In genomic region chr17:79899584-79899983, GRCh38 we compare ENCODE assay signal across 38 cellular contexts.
"Had no signal": no experiment of that assay in that cellular context is flagged by ENCODE, and none has a peak within 500 bp of the region (broad histone marks: within the 10 kb centered on the region; RNA-seq: fewer than 3 reads in every experiment).

No MANE protein-coding gene starts in this region.

- ATAC-seq: activated CD8-positive, alpha-beta T cell treated with anti-CD3 and anti-CD28 coated beads for 36 hours; activated naive CD8-positive, alpha-beta T cell treated with anti-CD3 and anti-CD28 coated beads, Interleukin-2, amount 50 U/mL, for 24 hours; activated T-cell treated with anti-CD3 and anti-CD28 coated beads, Interleukin-2, amount 50 U/mL, for 4 hours; activated T-cell treated with anti-CD3 and anti-CD28 coated beads, Interleukin-2, amount 50 U/mL, for 72 hours; activated T-helper 17 cell treated with anti-CD3 and anti-CD28 coated beads, Interleukin-2, amount 50 U/mL, for 72 hours had no signal

- H3K4me3 ChIP-seq: ascending aorta, cardiac muscle cell had no signal

- FAIRE-seq: bronchial epithelial cell, TTC549 had no signal

- H3K9me3 Mint-ChIP-seq: activated CD4-positive, alpha-beta T cell treated with anti-CD3 and anti-CD28 coated beads, Interleukin-2, amount 10 ng/mL, durations not matched to agents 24 days and 14 days; activated naive CD4-positive, alpha-beta T cell treated with anti-CD3 and anti-CD28 coated beads for 36 hours; activated naive CD8-positive, alpha-beta T cell treated with anti-CD3 and anti-CD28 coated beads, Interleukin-2, amount 10 ng/mL, durations not matched to agents 7 days and 5 days; activated naive CD8-positive, alpha-beta T cell treated with anti-CD3 and anti-CD28 coated beads, Interleukin-2, amount 50 U/mL, for 24 hours; activated T-cell treated with anti-CD3 and anti-CD28 coated beads, Interleukin-2, amount 50 U/mL, for 4 hours; activated T-cell treated with anti-CD3 and anti-CD28 coated beads, Interleukin-2, amount 50 U/mL, for 72 hours; activated T-helper 1 cell treated with anti-CD3 and anti-CD28 coated beads, Interleukin-12 subunit alpha, Interleukin-12 subunit beta, Interleukin-2, Interleukin-4 antibody, amounts not matched to agents 30 ng/mL and 10 ng/mL and 1 ng/mL, durations not matched to agents 14 hours and 24 hours and 36 hours; activated T-helper 17 cell treated with anti-CD3 and anti-CD28 coated beads, Interleukin-2, amount 50 U/mL, for 72 hours; central memory CD8-positive, alpha-beta T cell; T-helper 1 cell treated with Interleukin-12 subunit alpha and Interleukin-12 subunit beta and Interleukin-4 antibody, amounts not matched to agents 30 μg/mL and 1 μg/mL, for 36 hours; T-helper 2 cell treated with Interferon-gamma antibody and Interleukin-4, amounts not matched to agents 5 μg/mL and 100 μg/mL, for 36 hours had no signal

- H3K4me1 Mint-ChIP-seq: activated B cell treated with CpG ODN at 0.5 μM for 24 hours; activated CD4-positive, alpha-beta T cell treated with anti-CD3 and anti-CD28 coated beads, Interleukin-2, amount 10 ng/mL, durations not matched to agents 24 days and 14 days; activated naive CD8-positive, alpha-beta T cell treated with anti-CD3 and anti-CD28 coated beads, Interleukin-2, amount 10 ng/mL, durations not matched to agents 7 days and 5 days; activated naive CD8-positive, alpha-beta T cell treated with anti-CD3 and anti-CD28 coated beads, Interleukin-2, amount 50 U/mL, for 24 hours; activated T-helper 17 cell treated with anti-CD3 and anti-CD28 coated beads, Interleukin-2, amount 50 U/mL, for 72 hours; brain; central memory CD8-positive, alpha-beta T cell had no signal

- H3K4me1 ChIP-seq: ascending aorta had no signal

- H3K27ac Mint-ChIP-seq: activated CD4-positive, alpha-beta memory T cell treated with anti-CD3 and anti-CD28 coated beads for 36 hours; activated CD4-positive, alpha-beta T cell treated with anti-CD3 and anti-CD28 coated beads, Interleukin-2, amount 10 ng/mL, durations not matched to agents 24 days and 14 days; activated CD8-positive, alpha-beta T cell treated with anti-CD3 and anti-CD28 coated beads for 36 hours; activated naive CD4-positive, alpha-beta T cell treated with anti-CD3 and anti-CD28 coated beads for 36 hours; activated naive CD8-positive, alpha-beta T cell; activated naive CD8-positive, alpha-beta T cell treated with anti-CD3 and anti-CD28 coated beads, Interleukin-2, amount 10 ng/mL, durations not matched to agents 7 days and 5 days; activated naive CD8-positive, alpha-beta T cell treated with anti-CD3 and anti-CD28 coated beads, Interleukin-2, amount 50 U/mL, for 24 hours; activated T-cell treated with anti-CD3 and anti-CD28 coated beads, Interleukin-2, amount 50 U/mL, for 72 hours; activated T-helper 1 cell treated with anti-CD3 and anti-CD28 coated beads, Interleukin-12 subunit alpha, Interleukin-12 subunit beta, Interleukin-2, Interleukin-4 antibody, amounts not matched to agents 30 ng/mL and 10 ng/mL and 1 ng/mL, durations not matched to agents 14 hours and 24 hours and 36 hours; activated T-helper 17 cell treated with anti-CD3 and anti-CD28 coated beads, Interleukin-2, amount 50 U/mL, for 72 hours; brain; T-helper 1 cell treated with Interleukin-12 subunit alpha and Interleukin-12 subunit beta and Interleukin-4 antibody, amounts not matched to agents 30 μg/mL and 1 μg/mL, for 36 hours; T-helper 2 cell treated with Interferon-gamma antibody and Interleukin-4, amounts not matched to agents 5 μg/mL and 100 μg/mL, for 36 hours had no signal

- DNase-seq: activated B cell treated with CpG ODN at 0.5 μM for 24 hours; activated CD4-positive, alpha-beta memory T cell treated with anti-CD3 and anti-CD28 coated beads for 36 hours; activated CD4-positive, alpha-beta T cell treated with anti-CD3 and anti-CD28 coated beads for 4 hours; activated CD4-positive, alpha-beta T cell treated with anti-CD3 and anti-CD28 coated beads, Interleukin-2, amount 10 ng/mL, durations not matched to agents 24 days and 14 days; activated CD4-positive, alpha-beta T cell treated with anti-CD3 and anti-CD28 coated beads, Interleukin-2, amount 50 U/mL, for 1 hour; activated CD4-positive, alpha-beta T cell treated with anti-CD3 and anti-CD28 coated beads, Interleukin-2, amount 50 U/mL, for 4 hours; activated CD4-positive, CD25-positive, alpha-beta regulatory T cell treated with anti-CD3 and anti-CD28 coated beads, Interleukin-2, amount 50 U/mL, for 72 hours; activated CD8-positive, alpha-beta memory T cell treated with anti-CD3 and anti-CD28 coated beads, Interleukin-2, amount 50 U/mL, for 4 hours; activated CD8-positive, alpha-beta T cell treated with anti-CD3 and anti-CD28 coated beads for 36 hours; activated effector memory CD4-positive, alpha-beta T cell treated with anti-CD3 and anti-CD28 coated beads, Interleukin-2, amount 50 U/mL, for 16 hours; activated gamma-delta T cell treated with Interleukin-2 at 50 U/mL for 16 hours; activated naive CD4-positive, alpha-beta T cell; activated naive CD4-positive, alpha-beta T cell treated with anti-CD3 and anti-CD28 coated beads for 36 hours; activated naive CD4-positive, alpha-beta T cell treated with anti-CD3 and anti-CD28 coated beads, Interleukin-2, amount 50 U/mL, for 16 hours; activated naive CD8-positive, alpha-beta T cell treated with anti-CD3 and anti-CD28 coated beads, Interleukin-2, amount 10 ng/mL, durations not matched to agents 7 days and 5 days; activated naive CD8-positive, alpha-beta T cell treated with anti-CD3 and anti-CD28 coated beads, Interleukin-2, amount 50 U/mL, for 24 hours; activated T-cell treated with anti-CD3 and anti-CD28 coated beads for 4 hours; activated T-cell treated with anti-CD3 and anti-CD28 coated beads, Interleukin-2, amount 50 U/mL, for 1 hour; activated T-cell treated with anti-CD3 and anti-CD28 coated beads, Interleukin-2, amount 50 U/mL, for 4 hours; activated T-cell treated with anti-CD3 and anti-CD28 coated beads, Interleukin-2, amount 50 U/mL, for 72 hours; amygdala; anterior cingulate cortex; caudate nucleus; cerebellar nuclear complex; T-helper 2 cell; T-helper 9 cell had no signal

- H3K27me3 ChIP-seq: ascending aorta had no signal

- H3K36me3 ChIP-seq: ascending aorta, cardiac muscle cell had no signal

- H3K36me3 Mint-ChIP-seq: activated CD4-positive, alpha-beta memory T cell treated with anti-CD3 and anti-CD28 coated beads for 36 hours; activated naive CD8-positive, alpha-beta T cell; activated naive CD8-positive, alpha-beta T cell treated with anti-CD3 and anti-CD28 coated beads, Interleukin-2, amount 10 ng/mL, durations not matched to agents 7 days and 5 days; brain had no signal

- H3K27ac ChIP-seq: ascending aorta, cardiac muscle cell, VCaP had no signal

- H3K4me3 Mint-ChIP-seq: activated B cell treated with CpG ODN at 0.5 μM for 24 hours; activated CD4-positive, alpha-beta memory T cell treated with anti-CD3 and anti-CD28 coated beads for 36 hours; activated CD4-positive, alpha-beta T cell treated with anti-CD3 and anti-CD28 coated beads, Interleukin-2, amount 10 ng/mL, durations not matched to agents 24 days and 14 days; activated CD8-positive, alpha-beta T cell treated with anti-CD3 and anti-CD28 coated beads for 36 hours; activated naive CD4-positive, alpha-beta T cell treated with anti-CD3 and anti-CD28 coated beads for 36 hours; activated naive CD8-positive, alpha-beta T cell; activated naive CD8-positive, alpha-beta T cell treated with anti-CD3 and anti-CD28 coated beads, Interleukin-2, amount 10 ng/mL, durations not matched to agents 7 days and 5 days; activated naive CD8-positive, alpha-beta T cell treated with anti-CD3 and anti-CD28 coated beads, Interleukin-2, amount 50 U/mL, for 24 hours; activated T-cell treated with anti-CD3 and anti-CD28 coated beads, Interleukin-2, amount 50 U/mL, for 4 hours; activated T-cell treated with anti-CD3 and anti-CD28 coated beads, Interleukin-2, amount 50 U/mL, for 72 hours; activated T-helper 1 cell treated with anti-CD3 and anti-CD28 coated beads, Interleukin-12 subunit alpha, Interleukin-12 subunit beta, Interleukin-2, Interleukin-4 antibody, amounts not matched to agents 30 ng/mL and 10 ng/mL and 1 ng/mL, durations not matched to agents 14 hours and 24 hours and 36 hours; activated T-helper 17 cell treated with anti-CD3 and anti-CD28 coated beads, Interleukin-2, amount 50 U/mL, for 72 hours; brain; central memory CD8-positive, alpha-beta T cell; T-helper 1 cell treated with Interleukin-12 subunit alpha and Interleukin-12 subunit beta and Interleukin-4 antibody, amounts not matched to agents 30 μg/mL and 1 μg/mL, for 36 hours; T-helper 2 cell treated with Interferon-gamma antibody and Interleukin-4, amounts not matched to agents 5 μg/mL and 100 μg/mL, for 36 hours had no signal
